Comparison of ENCODE assay signal across 8 cellular contexts in genomic region chr6:159151266-159151855, GRCh38. TPM values are rescaled to one million over a fixed set of nuclear protein-coding genes. Genes with fewer than 3 reads are reported as not detected.
DNase-seq lines count a peak whose midpoint lies in the region; ATAC-seq and TF ChIP-seq lines count a peak whose summit lies in the region.

No MANE protein-coding gene starts in this region.

- no peaks in the 10 kb centered on the region for H3K9me3 ChIP-seq in PC-3 (ENCODE audit: low read length)

- POLR2A ChIA-PET in PC-3 (lab: Charles Lee; ENCODE audit: unreplicated experiment), result no interaction called here

- ATAC-seq in PC-3 (peak; percentile 33; the same call in 1 of the 2 replicates), HG03460 (IDR thresholded peaks at IDR 0.05; ENCODE audit: unreplicated experiment) (no peak), HG03025 (IDR thresholded peaks at IDR 0.05; ENCODE audit: low FRiP score, unreplicated experiment) (no peak)

- H3K4me3 ChIP-seq in HFF-Myc (replicated peaks; ENCODE audit: low read depth, low read length) (no peak overlapping the region), PC-3 (ENCODE audit: low read length) (no peak overlapping the region), astrocyte of the cerebellum (ENCODE audit: low read depth, low read length) (no peak overlapping the region)

- DNase-seq in Caki2 (ENCODE audit: low read depth) (peak; percentile 18), HFF-Myc (ENCODE audit: extremely low read depth, low read depth) (no peak), PC-3 (peak; percentile 66), astrocyte of the cerebellum (ENCODE audit: low read depth) (no peak), iris pigment epithelial cell (ENCODE audit: low read depth) (peak; percentile 73)
- DNase-seq in stimulated activated CD8-positive, alpha-beta memory T cell treated with anti-CD3 and anti-CD28 coated beads, Interleukin-15, amount 100 ng/mL, for 1 hour (ENCODE audit: low read depth), result peak; percentile 11

- no peak overlapping the region for H3K27ac ChIP-seq in PC-3 (ENCODE audit: low read length)

- no peak overlapping the region for H3K4me2 ChIP-seq in PC-3 (ENCODE audit: low read length)

- no peak overlapping the region for H3K9ac ChIP-seq in PC-3 (ENCODE audit: low read length)

- no peak overlapping the region for H2AFZ ChIP-seq in PC-3 (ENCODE audit: low read length)

- no peaks in the 10 kb centered on the region for H3K36me3 ChIP-seq in PC-3 (ENCODE audit: low read depth, low read length)

- no peaks in the 10 kb centered on the region for H4K20me1 ChIP-seq in PC-3 (ENCODE audit: low read length)

- H3K4me1 ChIP-seq in PC-3 (ENCODE audit: insufficient read depth, low read length), result no peaks in the 10 kb centered on the region

- CTCF ChIA-PET in PC-3 (lab: Charles Lee), result no interaction called here

- no TSS peak for BruUV-seq in PC-3 (replicated peaks; lab: Mats Ljungman, UMichigan)

- H3F3A ChIP-seq in PC-3 (ENCODE audit: low read length, unreplicated experiment), result no peaks in the 10 kb centered on the region

- peaks cover 14% of the 10 kb centered on the region for H3K27me3 ChIP-seq in PC-3 (ENCODE audit: low read length)

- TF ChIP-seq CTCF in HFF-Myc (IDR thresholded peaks at IDR 0.05; ENCODE audit: low read depth, low read length, missing control alignments), result peak; percentile 82
- peak; percentile 74 for TF ChIP-seq CTCF in PC-3 (conservative IDR thresholded peaks at IDR 0.05; ENCODE audit: low read depth, low read length)
- TF ChIP-seq CTCF in astrocyte of the cerebellum (IDR thresholded peaks at IDR 0.05; ENCODE audit: low read depth, low read length, missing control alignments), result peak; percentile 87

- intact Hi-C loops in PC-3 (cut with micrococcal nuclease), result no loop called here

- in situ Hi-C loops in Caki2 (cut with HindIII; ENCODE audit: low pct_unique_long_range_greater_than_20kb, low sequenced_read_pairs), result no loop called here
- in situ Hi-C loops in astrocyte of the cerebellum (cut with HindIII; ENCODE audit: low sequenced_read_pairs), result no loop called here

- H3K9me2 ChIP-seq in PC-3 (replicated peaks; ENCODE audit: low read length), result no peaks in the 10 kb centered on the region

- H3K79me2 ChIP-seq in PC-3 (ENCODE audit: low read length), result no peaks in the 10 kb centered on the region

RNA-seq across cellular contexts. Expression of gene FNDC1, which starts 17.8 kb away (rescaled TPM):
- not detected in 2 replicates for total RNA-seq in Caki2 (2014; rRNA removed; shearing (Covaris generic); ENCODE audit: low replicate concordance)
- total RNA-seq in PC-3 (2014; rRNA removed), result not detected in 2 replicates

Comparison
In these comparisons a context has a peak if more than half of its experiments do, and no peak if none do; other contexts are left out.
1. DNase-seq: peak in Caki2 (single experiment), PC-3 (single experiment), iris pigment epithelial cell (single experiment) and stimulated activated CD8-positive, alpha-beta memory T cell treated with anti-CD3 and anti-CD28 coated beads, Interleukin-15, amount 100 ng/mL, for 1 hour (single experiment); none in HFF-Myc (single experiment) and astrocyte of the cerebellum (single experiment).
2. Peak in every context shown above with its lines, with median percentiles within 50 percentile points of each other: CTCF ChIP-seq.